In genomic region chr11:12719221-12719620, GRCh38 we compare ENCODE assay signal across 1 cellular context.
TF ChIP-seq lines count a peak whose summit lies in the region.

No MANE protein-coding gene starts in this region.

TF ChIP-seq in A549, 52 proteins besides CTCF, POLR2A, EP300 and RAD21 (continued from another document):
- TF ChIP-seq ELK1 (IDR thresholded peaks at IDR 0.05; ENCODE audit: low read depth, low read length) = no peak
- TF ChIP-seq, protein P1, sequence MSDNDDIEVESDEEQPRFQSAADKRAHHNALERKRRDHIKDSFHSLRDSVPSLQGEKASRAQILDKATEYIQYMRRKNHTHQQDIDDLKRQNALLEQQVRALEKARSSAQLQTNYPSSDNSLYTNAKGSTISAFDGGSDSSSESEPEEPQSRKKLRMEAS (IDR thresholded peaks at IDR 0.05) = no peak
- TF ChIP-seq RNF2 (IDR thresholded peaks at IDR 0.05; ENCODE audit: borderline replicate concordance, low read depth) = no peak
- no peak for TF ChIP-seq FOSL2 (IDR thresholded peaks at IDR 0.05)
- TF ChIP-seq FOSL2 (CRISPR knock-in tag; IDR thresholded peaks at IDR 0.05) = no peak
- no peak for TF ChIP-seq TP53 (CRISPR knock-in tag; IDR thresholded peaks at IDR 0.05)
- no peak for TF ChIP-seq ZNF302 (CRISPR knock-in tag; IDR thresholded peaks at IDR 0.05)
- no peak for TF ChIP-seq KDM5A (IDR thresholded peaks at IDR 0.05)
- TF ChIP-seq REST (IDR thresholded peaks at IDR 0.05) = no peak
